8 cellular contexts compared by ENCODE assay signal in the genomic region with DNA sequence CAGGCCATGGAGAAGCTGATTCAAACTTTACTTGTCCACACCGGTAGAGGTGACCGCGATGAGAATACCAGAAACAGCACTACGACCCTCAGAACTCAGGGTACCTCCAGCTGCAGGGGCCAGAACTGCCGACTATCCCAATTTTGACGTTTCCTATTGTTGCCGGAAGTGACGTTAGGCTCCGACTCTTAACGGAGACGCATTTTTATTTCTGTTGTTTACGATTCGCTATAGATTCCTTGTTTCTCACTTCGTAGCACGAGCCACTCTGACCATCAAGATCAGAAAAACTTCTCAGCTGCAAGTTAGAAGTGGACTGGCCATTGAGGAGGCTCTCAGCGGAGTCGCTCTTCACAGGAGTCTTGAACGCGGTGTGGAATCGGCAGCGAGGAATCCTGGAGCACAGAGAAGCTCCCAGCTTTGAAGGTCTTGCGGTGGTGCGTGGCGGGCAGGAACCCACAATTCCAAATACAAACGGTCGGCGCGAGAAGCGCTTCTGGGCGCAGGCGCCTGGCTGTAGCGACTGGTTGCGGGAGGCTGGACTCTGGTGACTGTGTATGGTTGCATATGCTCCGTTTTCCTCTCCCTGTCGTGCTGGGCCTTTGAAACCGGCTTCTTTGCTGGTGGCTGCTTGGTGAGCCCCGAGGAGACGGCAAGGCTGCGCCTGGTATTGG. TPM values are rescaled to one million over a fixed set of nuclear protein-coding genes. Genes with fewer than 3 reads are reported as not detected.
A peak's percentile ranks its signal among the peaks of the same experiment; 100 is the strongest.
DNase-seq lines count a peak whose midpoint lies in the region; ATAC-seq and TF ChIP-seq lines count a peak whose summit lies in the region.

Gene CEP44 (plus strand): TSS at position 405 of the 674 bp plus-strand sequence. CDS start 15,211 bp downstream, outside the sequence.
A gene with protein sequence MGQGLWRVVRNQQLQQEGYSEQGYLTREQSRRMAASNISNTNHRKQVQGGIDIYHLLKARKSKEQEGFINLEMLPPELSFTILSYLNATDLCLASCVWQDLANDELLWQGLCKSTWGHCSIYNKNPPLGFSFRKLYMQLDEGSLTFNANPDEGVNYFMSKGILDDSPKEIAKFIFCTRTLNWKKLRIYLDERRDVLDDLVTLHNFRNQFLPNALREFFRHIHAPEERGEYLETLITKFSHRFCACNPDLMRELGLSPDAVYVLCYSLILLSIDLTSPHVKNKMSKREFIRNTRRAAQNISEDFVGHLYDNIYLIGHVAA (minus strand): TSS at position 161 of the 674 bp plus-strand sequence. CDS start 20,575 bp downstream, outside the sequence.

- TF ChIP-seq CTCF in HL-60 (IDR thresholded peaks at IDR 0.05; ENCODE audit: insufficient read depth, low read length) (no peak), endothelial cell (IDR thresholded peaks at IDR 0.05; ENCODE audit: unreplicated experiment) (no peak), mesothelial cell of epicardium (IDR thresholded peaks at IDR 0.05; ENCODE audit: unreplicated experiment) (no peak)

- H3K27me3 ChIP-seq in HL-60 (ENCODE audit: insufficient read depth, poor library complexity, severe bottlenecking) (no peaks in the 10 kb centered on the region), NT2/D1 (ENCODE audit: insufficient read depth, insufficient read length) (no peaks in the 10 kb centered on the region)

- H3K27ac ChIP-seq in HL-60 (replicated peaks), result peak within 1 kb of the TSS; percentile 99

- peak within 1 kb of the TSS; percentile 97 for H3K9ac ChIP-seq in NT2/D1 (ENCODE audit: insufficient read length, low read depth)

- ATAC-seq in GM19455 (IDR thresholded peaks at IDR 0.05; ENCODE audit: unreplicated experiment), result peak; percentile 70

- no peaks in the 10 kb centered on the region for H3K9me3 Mint-ChIP-seq in endothelial cell (ENCODE audit: unreplicated experiment)
- H3K9me3 Mint-ChIP-seq in mesothelial cell of epicardium, result peaks cover 9% of the 10 kb centered on the region

- peak within 1 kb of the TSS; percentile 75 for H3K4me3 ChIP-seq in HL-60 (replicated peaks; ENCODE audit: insufficient read depth, low read length)
- H3K4me3 ChIP-seq in NT2/D1 (ENCODE audit: insufficient read length, low read depth), result peak within 1 kb of the TSS; percentile 88

- peaks cover 3% of the 10 kb centered on the region for H3K36me3 ChIP-seq in NT2/D1 (ENCODE audit: insufficient read depth, insufficient read length, low read length)

- H3K4me1 Mint-ChIP-seq in endothelial cell (ENCODE audit: unreplicated experiment) (peaks cover 22% of the 10 kb centered on the region), mesothelial cell of epicardium (peaks cover 36% of the 10 kb centered on the region)

- H3K4me3 Mint-ChIP-seq in endothelial cell (ENCODE audit: unreplicated experiment) (peak within 1 kb of the TSS; percentile 99), mesothelial cell of epicardium (peak within 1 kb of the TSS; percentile 99)

- H3K4me1 ChIP-seq in NT2/D1 (ENCODE audit: insufficient read depth, insufficient read length), result no peaks in the 10 kb centered on the region

- no peaks in the 10 kb centered on the region for H3K36me3 Mint-ChIP-seq in endothelial cell (ENCODE audit: low read depth, unreplicated experiment)
- peaks cover 18% of the 10 kb centered on the region for H3K36me3 Mint-ChIP-seq in mesothelial cell of epicardium

- no peaks in the 10 kb centered on the region for H3K9me3 ChIP-seq in NT2/D1 (ENCODE audit: insufficient read depth, low read length)

- H3K27ac Mint-ChIP-seq in endothelial cell (ENCODE audit: unreplicated experiment), result peak within 1 kb of the TSS; percentile 100
- H3K27ac Mint-ChIP-seq in mesothelial cell of epicardium, result peak within 1 kb of the TSS; percentile 100

- DNase-seq in CMK (ENCODE audit: low read depth) (peak; percentile 31), HL-60 (ENCODE audit: low read depth in 1 of 2, low spot score in 1 of 2) (peak; percentile 40 to 78), NT2/D1 (ENCODE audit: low read depth, low spot score) (peak; percentile 33), endothelial cell (ENCODE audit: low spot score) (peak; percentile 66), mesothelial cell of epicardium (ENCODE audit: low spot score in 2 of 2, unreplicated experiment in 2 of 2) (peak; percentile 40 to 68)
- peak; percentile 20 for DNase-seq in activated CD8-positive, alpha-beta memory T cell treated with anti-CD3 and anti-CD28 coated beads, Interleukin-2, amount 50 U/mL, for 1 hour (ENCODE audit: extremely low read depth)
- peak; percentile 26 to 47 for DNase-seq in stimulated activated CD8-positive, alpha-beta memory T cell treated with anti-CD3 and anti-CD28 coated beads, Interleukin-15, amount 100 ng/mL, for 4 hours (ENCODE audit: low read depth in 2 of 2)

- H3K27me3 Mint-ChIP-seq in endothelial cell (ENCODE audit: unreplicated experiment) (peaks cover 14% of the 10 kb centered on the region), mesothelial cell of epicardium (ENCODE audit: low read depth) (no peaks in the 10 kb centered on the region)

RNA-seq across cellular contexts. Expression of gene CEP44, which starts in this region (rescaled TPM):
- total RNA-seq in endothelial cell (ENCODE audit: unreplicated experiment) (9.5 TPM), mesothelial cell of epicardium (21.7 to 24.1 TPM (median 22.0 TPM) in 3 replicates)

RNA-seq across cellular contexts. Expression of the second gene that starts in this region (rescaled TPM):
- 12.4 TPM for total RNA-seq in endothelial cell (ENCODE audit: unreplicated experiment)
- total RNA-seq in mesothelial cell of epicardium, result 12.6 to 15.6 TPM (median 13.5 TPM) in 3 replicates

Comparison
In these comparisons a context has a peak if more than half of its experiments do, and no peak if none do; other contexts are left out.
1. Peak in every context shown above with its lines: DNase-seq, ATAC-seq, H3K4me3 ChIP-seq and H3K27ac ChIP-seq.